1 cellular context compared by ENCODE assay signal in the genomic region with DNA sequence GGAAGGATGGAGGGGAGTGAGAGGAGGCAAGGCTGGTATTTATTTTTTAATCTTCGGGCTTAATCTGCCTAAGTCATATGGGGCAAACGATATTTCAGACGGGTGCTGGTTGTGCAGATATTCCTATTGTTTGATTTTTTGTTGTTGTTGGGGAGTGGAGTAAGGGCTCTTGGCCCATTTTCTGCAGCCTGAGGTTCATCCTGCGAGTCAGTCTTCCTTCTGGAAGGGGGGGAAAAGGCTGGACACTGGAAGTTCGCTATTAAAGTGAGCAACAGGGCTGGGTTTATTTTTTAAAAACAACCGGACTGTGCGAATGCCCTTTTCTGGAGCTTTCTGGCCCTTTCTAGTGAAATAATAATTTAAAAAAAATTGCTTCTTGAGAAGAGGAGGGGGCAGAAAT.
TF ChIP-seq lines count a peak whose summit lies in the region.

No MANE protein-coding gene starts in this region.

TF ChIP-seq in GM23338, 12 proteins besides CTCF, POLR2A, EP300 and RAD21 (continued from another document):
- TF ChIP-seq ZNF462 (CRISPR knock-in tag; IDR thresholded peaks at IDR 0.05) (no peak), CREB1 (CRISPR knock-in tag; IDR thresholded peaks at IDR 0.05; ENCODE audit: low read depth) (no peak), STAT1 (IDR thresholded peaks at IDR 0.05; ENCODE audit: unreplicated experiment) (no peak), ZNF331 (CRISPR knock-in tag; IDR thresholded peaks at IDR 0.05; ENCODE audit: low read depth) (no peak), JUNB (IDR thresholded peaks at IDR 0.05; ENCODE audit: unreplicated experiment) (no peak), POLR2AphosphoS5 (IDR thresholded peaks at IDR 0.05; ENCODE audit: low read depth) (no peak)
TF ChIP-seq in GM23338: peak in this region for 0.
